In genomic region chr7:78563186-78563585, GRCh38 we compare ENCODE assay signal across 16 cellular contexts.
"Had no signal": no experiment of that assay in that cellular context is flagged by ENCODE, and none has a peak within 500 bp of the region (broad histone marks: within the 10 kb centered on the region; RNA-seq: fewer than 3 reads in every experiment).

No MANE protein-coding gene starts in this region.

- DNase-seq: activated CD4-positive, alpha-beta T cell treated with anti-CD3 and anti-CD28 coated beads, Interleukin-2, amount 50 U/mL, for 4 hours; activated CD4-positive, CD25-positive, alpha-beta regulatory T cell treated with anti-CD3 and anti-CD28 coated beads, Interleukin-2, amount 50 U/mL, for 72 hours; activated CD8-positive, alpha-beta memory T cell treated with anti-CD3 and anti-CD28 coated beads, Interleukin-2, amount 10 ng/mL, durations not matched to agents 7 days and 5 days; activated effector memory CD4-positive, alpha-beta T cell treated with anti-CD3 and anti-CD28 coated beads, Interleukin-2, amount 50 U/mL, for 16 hours; activated T-cell treated with anti-CD3 and anti-CD28 coated beads, Interleukin-2, amount 50 U/mL, for 4 hours; amygdala; brain microvascular endothelial cell; effector memory CD8-positive, alpha-beta T cell; natural killer cell; ovary; stimulated activated CD4-positive, alpha-beta T cell treated with anti-CD3 and anti-CD28 coated beads, Interleukin-2, amount 100 ng/mL, for 48 hours; stimulated activated CD8-positive, alpha-beta memory T cell treated with anti-CD3 and anti-CD28 coated beads, Interleukin-4, amount 100 ng/mL, for 48 hours; upper lobe of left lung had no signal

- H3K9me3 ChIP-seq: gastroesophageal sphincter, ovary, upper lobe of left lung had no signal

- H3K27ac ChIP-seq: brain microvascular endothelial cell, gastroesophageal sphincter, hepatocyte, ovary, upper lobe of left lung had no signal

- H3K4me3 ChIP-seq: gastroesophageal sphincter, hepatocyte, ovary, upper lobe of left lung had no signal

- H3K27me3 ChIP-seq: brain microvascular endothelial cell, gastroesophageal sphincter, hepatocyte, ovary, upper lobe of left lung had no signal

- H3K36me3 ChIP-seq: brain microvascular endothelial cell, gastroesophageal sphincter, ovary, upper lobe of left lung had no signal

- ATAC-seq: activated CD8-positive, alpha-beta memory T cell treated with anti-CD3 and anti-CD28 coated beads, Interleukin-2, amount 10 ng/mL, durations not matched to agents 7 days and 5 days; activated T-cell treated with anti-CD3 and anti-CD28 coated beads, Interleukin-2, amount 50 U/mL, for 4 hours; effector memory CD8-positive, alpha-beta T cell; gastroesophageal sphincter; left lobe of liver; natural killer cell had no signal

- H2AFZ ChIP-seq: hepatocyte had no signal

- H3K4me1 ChIP-seq: gastroesophageal sphincter, upper lobe of left lung had no signal
